ENCODE assay signal across 1 cellular context in the genomic region with DNA sequence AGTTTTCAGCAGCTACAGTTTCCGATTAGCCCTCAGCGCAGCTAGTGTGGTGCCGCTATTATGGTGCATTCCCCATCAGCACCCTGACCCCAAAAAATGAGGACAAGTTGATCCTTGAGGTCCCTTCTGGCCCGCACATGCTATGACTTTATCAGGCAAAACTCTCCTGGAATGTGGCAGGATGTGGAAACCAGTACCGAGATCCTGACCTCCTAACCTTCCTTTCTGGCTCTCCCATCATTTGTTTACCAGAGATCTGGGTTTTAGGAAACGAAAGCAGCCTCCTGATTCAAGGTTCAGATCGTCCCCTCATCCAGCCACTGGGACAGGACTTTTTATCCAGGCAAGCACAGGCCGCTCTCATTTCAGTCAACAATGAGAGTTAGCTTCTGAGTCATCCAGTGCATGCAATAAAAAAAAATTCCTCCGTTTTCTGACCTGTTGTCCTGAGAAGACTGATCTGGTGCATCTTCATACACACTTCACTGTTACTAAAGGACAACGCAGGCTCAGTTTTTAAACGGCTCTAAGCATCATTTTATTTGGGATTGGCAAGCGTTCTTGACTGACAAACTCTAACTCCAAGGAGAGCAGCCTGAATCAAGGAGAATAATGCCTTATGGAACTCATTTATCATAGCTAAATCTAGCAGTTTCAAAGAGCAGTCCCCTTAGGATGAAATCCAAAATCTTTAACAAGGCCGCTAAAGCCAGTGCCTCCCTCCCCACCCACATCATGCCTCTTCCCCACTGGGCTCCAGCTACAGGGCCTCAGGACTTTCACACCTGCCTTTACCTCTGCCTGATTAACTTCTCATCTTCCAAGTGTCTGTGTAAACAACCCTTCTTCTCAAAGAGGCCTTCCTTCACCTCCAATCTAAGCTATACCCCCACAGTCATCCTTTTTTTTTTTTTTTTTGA.
TF ChIP-seq lines count a peak whose summit lies in the region.

No MANE protein-coding gene starts in this region.

TF ChIP-seq in HepG2, 621 proteins besides CTCF, POLR2A, EP300 and RAD21 (continued from another document and continues in another):
- TF ChIP-seq, protein P1, sequence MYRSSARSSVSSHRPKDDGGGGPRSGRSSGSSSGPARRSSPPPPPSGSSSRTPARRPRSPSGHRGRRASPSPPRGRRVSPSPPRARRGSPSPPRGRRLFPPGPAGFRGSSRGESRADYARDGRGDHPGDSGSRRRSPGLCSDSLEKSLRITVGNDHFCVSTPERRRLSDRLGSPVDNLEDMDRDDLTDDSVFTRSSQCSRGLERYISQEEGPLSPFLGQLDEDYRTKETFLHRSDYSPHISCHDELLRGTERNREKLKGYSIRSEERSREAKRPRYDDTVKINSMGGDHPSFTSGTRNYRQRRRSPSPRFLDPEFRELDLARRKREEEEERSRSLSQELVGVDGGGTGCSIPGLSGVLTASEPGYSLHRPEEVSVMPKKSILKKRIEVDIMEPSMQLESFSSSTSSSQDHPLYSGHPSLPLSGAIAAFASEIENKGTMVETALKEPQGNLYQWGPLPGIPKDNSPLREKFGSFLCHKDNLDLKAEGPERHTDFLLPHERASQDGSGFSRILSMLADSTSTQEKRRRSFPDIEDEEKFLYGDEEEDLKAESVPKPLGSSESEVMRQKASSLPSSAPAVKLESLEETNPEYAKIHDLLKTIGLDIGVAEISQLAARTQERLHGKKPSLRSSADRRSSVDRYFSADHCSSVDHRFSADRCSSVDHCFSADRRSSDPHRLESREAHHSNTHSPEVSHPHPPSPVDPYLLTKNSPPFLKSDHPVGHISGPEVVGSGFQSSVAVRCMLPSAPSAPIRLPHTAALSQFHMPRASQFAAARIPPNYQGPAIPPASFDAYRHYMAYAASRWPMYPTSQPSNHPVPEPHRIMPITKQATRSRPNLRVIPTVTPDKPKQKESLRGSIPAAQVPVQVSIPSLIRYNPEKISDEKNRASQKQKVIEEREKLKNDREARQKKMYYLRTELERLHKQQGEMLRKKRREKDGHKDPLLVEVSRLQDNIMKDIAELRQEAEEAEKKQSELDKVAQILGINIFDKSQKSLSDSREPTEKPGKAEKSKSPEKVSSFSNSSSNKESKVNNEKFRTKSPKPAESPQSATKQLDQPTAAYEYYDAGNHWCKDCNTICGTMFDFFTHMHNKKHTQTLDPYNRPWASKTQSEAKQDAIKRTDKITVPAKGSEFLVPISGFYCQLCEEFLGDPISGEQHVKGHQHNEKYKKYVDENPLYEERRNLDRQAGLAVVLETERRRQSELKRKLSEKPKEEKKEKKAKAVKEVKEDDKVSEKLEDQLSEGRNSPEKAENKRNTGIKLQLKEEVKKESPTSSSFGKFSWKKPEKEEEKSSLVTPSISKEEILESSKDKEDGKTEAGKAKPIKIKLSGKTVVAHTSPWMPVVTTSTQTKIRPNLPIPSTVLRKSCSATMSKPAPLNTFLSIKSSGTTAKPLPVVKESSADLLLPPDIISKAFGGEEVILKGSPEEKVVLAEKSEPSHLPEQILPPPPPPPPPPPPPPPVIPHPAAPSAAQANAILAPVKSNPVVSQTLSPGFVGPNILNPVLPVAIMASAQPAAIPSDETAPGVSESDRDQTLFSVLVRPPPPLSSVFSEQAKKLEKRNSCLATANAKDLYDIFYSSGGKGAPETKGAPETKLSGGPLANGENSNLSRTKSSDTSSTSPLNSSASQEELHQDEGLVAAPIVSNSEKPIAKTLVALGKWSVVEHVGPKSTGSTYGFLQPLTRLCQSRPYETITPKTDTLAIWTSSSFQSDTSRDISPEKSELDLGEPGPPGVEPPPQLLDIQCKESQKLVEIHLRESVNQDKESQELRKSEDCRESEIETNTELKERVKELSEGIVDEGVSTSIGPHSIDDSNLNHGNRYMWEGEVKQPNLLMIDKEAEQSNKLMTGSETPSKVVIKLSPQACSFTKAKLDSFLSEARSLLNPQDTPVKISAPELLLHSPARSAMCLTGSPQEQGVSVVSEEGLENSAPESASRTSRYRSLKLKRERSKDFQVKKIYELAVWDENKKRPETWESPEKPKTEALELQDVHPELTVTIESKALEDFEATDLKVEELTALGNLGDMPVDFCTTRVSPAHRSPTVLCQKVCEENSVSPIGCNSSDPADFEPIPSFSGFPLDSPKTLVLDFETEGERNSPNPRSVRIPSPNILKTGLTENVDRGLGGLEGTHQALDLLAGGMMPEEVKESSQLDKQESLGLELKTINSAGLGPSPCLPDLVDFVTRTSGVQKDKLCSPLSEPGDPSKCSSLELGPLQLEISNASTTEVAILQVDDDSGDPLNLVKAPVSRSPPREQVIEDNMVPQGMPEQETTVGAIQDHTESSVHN (CRISPR knock-in tag; IDR thresholded peaks at IDR 0.05), result no peak
- TF ChIP-seq NFRKB (IDR thresholded peaks at IDR 0.05), result no peak
- TF ChIP-seq CHD4 (IDR thresholded peaks at IDR 0.05; ENCODE audit: borderline replicate concordance, low read length), result no peak
- TF ChIP-seq, protein P2, sequence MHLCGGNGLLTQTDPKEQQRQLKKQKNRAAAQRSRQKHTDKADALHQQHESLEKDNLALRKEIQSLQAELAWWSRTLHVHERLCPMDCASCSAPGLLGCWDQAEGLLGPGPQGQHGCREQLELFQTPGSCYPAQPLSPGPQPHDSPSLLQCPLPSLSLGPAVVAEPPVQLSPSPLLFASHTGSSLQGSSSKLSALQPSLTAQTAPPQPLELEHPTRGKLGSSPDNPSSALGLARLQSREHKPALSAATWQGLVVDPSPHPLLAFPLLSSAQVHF (CRISPR knock-in tag; IDR thresholded peaks at IDR 0.05), result no peak
- 0 out of 2 replicates have a peak, but pooled peaks have one; percentile 22 for TF ChIP-seq POLR2G (IDR thresholded peaks at IDR 0.05; ENCODE audit: low read depth, low read length)
- TF ChIP-seq, protein P3, sequence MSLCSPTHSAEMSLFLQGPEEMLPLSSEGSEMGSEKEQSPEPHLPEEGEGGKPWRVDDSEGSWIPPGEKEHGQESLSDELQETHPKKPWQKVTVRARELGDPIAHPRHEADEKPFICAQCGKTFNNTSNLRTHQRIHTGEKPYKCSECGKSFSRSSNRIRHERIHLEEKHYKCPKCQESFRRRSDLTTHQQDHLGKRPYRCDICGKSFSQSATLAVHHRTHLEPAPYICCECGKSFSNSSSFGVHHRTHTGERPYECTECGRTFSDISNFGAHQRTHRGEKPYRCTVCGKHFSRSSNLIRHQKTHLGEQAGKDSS (CRISPR knock-in tag; IDR thresholded peaks at IDR 0.05; ENCODE audit: borderline replicate concordance, low read depth), result no peak
- no peak for TF ChIP-seq ZNF530 (CRISPR knock-in tag; IDR thresholded peaks at IDR 0.05; ENCODE audit: low read depth)
- no peak for TF ChIP-seq ZC3H13 (CRISPR knock-in tag; IDR thresholded peaks at IDR 0.05)
- TF ChIP-seq ZNF496 (CRISPR knock-in tag; IDR thresholded peaks at IDR 0.05; ENCODE audit: insufficient replicate concordance), result no peak
- TF ChIP-seq NFE2L1 (CRISPR knock-in tag; IDR thresholded peaks at IDR 0.05; ENCODE audit: borderline replicate concordance), result no peak
- TF ChIP-seq ASH2L (IDR thresholded peaks at IDR 0.05; ENCODE audit: insufficient read length, low read depth, low read length), result peak; percentile 32
- peak; percentile 85; the same call in 1 of the 2 replicates for TF ChIP-seq ZNF430 (CRISPR knock-in tag; IDR thresholded peaks at IDR 0.05)
- TF ChIP-seq, protein P4, sequence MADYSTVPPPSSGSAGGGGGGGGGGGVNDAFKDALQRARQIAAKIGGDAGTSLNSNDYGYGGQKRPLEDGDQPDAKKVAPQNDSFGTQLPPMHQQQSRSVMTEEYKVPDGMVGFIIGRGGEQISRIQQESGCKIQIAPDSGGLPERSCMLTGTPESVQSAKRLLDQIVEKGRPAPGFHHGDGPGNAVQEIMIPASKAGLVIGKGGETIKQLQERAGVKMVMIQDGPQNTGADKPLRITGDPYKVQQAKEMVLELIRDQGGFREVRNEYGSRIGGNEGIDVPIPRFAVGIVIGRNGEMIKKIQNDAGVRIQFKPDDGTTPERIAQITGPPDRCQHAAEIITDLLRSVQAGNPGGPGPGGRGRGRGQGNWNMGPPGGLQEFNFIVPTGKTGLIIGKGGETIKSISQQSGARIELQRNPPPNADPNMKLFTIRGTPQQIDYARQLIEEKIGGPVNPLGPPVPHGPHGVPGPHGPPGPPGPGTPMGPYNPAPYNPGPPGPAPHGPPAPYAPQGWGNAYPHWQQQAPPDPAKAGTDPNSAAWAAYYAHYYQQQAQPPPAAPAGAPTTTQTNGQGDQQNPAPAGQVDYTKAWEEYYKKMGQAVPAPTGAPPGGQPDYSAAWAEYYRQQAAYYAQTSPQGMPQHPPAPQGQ (CRISPR knock-in tag; IDR thresholded peaks at IDR 0.05; ENCODE audit: borderline replicate concordance), result 0 out of 2 replicates have a peak, but pooled peaks have one; percentile 51
- TF ChIP-seq, protein P5, sequence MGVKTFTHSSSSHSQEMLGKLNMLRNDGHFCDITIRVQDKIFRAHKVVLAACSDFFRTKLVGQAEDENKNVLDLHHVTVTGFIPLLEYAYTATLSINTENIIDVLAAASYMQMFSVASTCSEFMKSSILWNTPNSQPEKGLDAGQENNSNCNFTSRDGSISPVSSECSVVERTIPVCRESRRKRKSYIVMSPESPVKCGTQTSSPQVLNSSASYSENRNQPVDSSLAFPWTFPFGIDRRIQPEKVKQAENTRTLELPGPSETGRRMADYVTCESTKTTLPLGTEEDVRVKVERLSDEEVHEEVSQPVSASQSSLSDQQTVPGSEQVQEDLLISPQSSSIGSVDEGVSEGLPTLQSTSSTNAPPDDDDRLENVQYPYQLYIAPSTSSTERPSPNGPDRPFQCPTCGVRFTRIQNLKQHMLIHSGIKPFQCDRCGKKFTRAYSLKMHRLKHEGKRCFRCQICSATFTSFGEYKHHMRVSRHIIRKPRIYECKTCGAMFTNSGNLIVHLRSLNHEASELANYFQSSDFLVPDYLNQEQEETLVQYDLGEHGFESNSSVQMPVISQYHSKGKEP (CRISPR knock-in tag; IDR thresholded peaks at IDR 0.05), result no peak
- TF ChIP-seq ZNF225 (CRISPR knock-in tag; IDR thresholded peaks at IDR 0.05), result no peak
- TF ChIP-seq, protein P6, sequence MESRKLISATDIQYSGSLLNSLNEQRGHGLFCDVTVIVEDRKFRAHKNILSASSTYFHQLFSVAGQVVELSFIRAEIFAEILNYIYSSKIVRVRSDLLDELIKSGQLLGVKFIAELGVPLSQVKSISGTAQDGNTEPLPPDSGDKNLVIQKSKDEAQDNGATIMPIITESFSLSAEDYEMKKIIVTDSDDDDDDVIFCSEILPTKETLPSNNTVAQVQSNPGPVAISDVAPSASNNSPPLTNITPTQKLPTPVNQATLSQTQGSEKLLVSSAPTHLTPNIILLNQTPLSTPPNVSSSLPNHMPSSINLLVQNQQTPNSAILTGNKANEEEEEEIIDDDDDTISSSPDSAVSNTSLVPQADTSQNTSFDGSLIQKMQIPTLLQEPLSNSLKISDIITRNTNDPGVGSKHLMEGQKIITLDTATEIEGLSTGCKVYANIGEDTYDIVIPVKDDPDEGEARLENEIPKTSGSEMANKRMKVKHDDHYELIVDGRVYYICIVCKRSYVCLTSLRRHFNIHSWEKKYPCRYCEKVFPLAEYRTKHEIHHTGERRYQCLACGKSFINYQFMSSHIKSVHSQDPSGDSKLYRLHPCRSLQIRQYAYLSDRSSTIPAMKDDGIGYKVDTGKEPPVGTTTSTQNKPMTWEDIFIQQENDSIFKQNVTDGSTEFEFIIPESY (CRISPR knock-in tag; IDR thresholded peaks at IDR 0.05), result no peak
- TF ChIP-seq, protein P7, sequence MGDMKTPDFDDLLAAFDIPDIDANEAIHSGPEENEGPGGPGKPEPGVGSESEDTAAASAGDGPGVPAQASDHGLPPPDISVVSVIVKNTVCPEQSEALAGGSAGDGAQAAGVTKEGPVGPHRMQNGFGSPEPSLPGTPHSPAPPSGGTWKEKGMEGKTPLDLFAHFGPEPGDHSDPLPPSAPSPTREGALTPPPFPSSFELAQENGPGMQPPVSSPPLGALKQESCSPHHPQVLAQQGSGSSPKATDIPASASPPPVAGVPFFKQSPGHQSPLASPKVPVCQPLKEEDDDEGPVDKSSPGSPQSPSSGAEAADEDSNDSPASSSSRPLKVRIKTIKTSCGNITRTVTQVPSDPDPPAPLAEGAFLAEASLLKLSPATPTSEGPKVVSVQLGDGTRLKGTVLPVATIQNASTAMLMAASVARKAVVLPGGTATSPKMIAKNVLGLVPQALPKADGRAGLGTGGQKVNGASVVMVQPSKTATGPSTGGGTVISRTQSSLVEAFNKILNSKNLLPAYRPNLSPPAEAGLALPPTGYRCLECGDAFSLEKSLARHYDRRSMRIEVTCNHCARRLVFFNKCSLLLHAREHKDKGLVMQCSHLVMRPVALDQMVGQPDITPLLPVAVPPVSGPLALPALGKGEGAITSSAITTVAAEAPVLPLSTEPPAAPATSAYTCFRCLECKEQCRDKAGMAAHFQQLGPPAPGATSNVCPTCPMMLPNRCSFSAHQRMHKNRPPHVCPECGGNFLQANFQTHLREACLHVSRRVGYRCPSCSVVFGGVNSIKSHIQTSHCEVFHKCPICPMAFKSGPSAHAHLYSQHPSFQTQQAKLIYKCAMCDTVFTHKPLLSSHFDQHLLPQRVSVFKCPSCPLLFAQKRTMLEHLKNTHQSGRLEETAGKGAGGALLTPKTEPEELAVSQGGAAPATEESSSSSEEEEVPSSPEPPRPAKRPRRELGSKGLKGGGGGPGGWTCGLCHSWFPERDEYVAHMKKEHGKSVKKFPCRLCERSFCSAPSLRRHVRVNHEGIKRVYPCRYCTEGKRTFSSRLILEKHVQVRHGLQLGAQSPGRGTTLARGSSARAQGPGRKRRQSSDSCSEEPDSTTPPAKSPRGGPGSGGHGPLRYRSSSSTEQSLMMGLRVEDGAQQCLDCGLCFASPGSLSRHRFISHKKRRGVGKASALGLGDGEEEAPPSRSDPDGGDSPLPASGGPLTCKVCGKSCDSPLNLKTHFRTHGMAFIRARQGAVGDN (CRISPR knock-in tag; IDR thresholded peaks at IDR 0.05), result peak; percentile 25; the same call in 1 of the 2 replicates
- TF ChIP-seq ZNF589 (CRISPR knock-in tag; conservative IDR thresholded peaks at IDR 0.05), result no peak
- TF ChIP-seq ZFP1 (CRISPR knock-in tag; IDR thresholded peaks at IDR 0.05), result no peak
- TF ChIP-seq CEBPG (CRISPR knock-in tag; IDR thresholded peaks at IDR 0.05), result peak; percentile 48
- TF ChIP-seq, protein P8, sequence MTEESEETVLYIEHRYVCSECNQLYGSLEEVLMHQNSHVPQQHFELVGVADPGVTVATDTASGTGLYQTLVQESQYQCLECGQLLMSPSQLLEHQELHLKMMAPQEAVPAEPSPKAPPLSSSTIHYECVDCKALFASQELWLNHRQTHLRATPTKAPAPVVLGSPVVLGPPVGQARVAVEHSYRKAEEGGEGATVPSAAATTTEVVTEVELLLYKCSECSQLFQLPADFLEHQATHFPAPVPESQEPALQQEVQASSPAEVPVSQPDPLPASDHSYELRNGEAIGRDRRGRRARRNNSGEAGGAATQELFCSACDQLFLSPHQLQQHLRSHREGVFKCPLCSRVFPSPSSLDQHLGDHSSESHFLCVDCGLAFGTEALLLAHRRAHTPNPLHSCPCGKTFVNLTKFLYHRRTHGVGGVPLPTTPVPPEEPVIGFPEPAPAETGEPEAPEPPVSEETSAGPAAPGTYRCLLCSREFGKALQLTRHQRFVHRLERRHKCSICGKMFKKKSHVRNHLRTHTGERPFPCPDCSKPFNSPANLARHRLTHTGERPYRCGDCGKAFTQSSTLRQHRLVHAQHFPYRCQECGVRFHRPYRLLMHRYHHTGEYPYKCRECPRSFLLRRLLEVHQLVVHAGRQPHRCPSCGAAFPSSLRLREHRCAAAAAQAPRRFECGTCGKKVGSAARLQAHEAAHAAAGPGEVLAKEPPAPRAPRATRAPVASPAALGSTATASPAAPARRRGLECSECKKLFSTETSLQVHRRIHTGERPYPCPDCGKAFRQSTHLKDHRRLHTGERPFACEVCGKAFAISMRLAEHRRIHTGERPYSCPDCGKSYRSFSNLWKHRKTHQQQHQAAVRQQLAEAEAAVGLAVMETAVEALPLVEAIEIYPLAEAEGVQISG (CRISPR knock-in tag; IDR thresholded peaks at IDR 0.05), result peak; percentile 57
- TF ChIP-seq SIX1 (CRISPR knock-in tag; IDR thresholded peaks at IDR 0.05; ENCODE audit: borderline replicate concordance), result peak; percentile 54; the same call in 1 of the 2 replicates
- TF ChIP-seq ZNF382 (CRISPR knock-in tag; IDR thresholded peaks at IDR 0.05; ENCODE audit: borderline replicate concordance), result no peak
- TF ChIP-seq FOXA3 (CRISPR knock-in tag; IDR thresholded peaks at IDR 0.05), result peak; percentile 79
- TF ChIP-seq ZNF567 (CRISPR knock-in tag; IDR thresholded peaks at IDR 0.05; ENCODE audit: borderline replicate concordance), result 0 out of 2 replicates have a peak, but pooled peaks have one; percentile 46
- TF ChIP-seq ZNF333 (CRISPR knock-in tag; IDR thresholded peaks at IDR 0.05; ENCODE audit: borderline replicate concordance), result no peak
- no peak for TF ChIP-seq DNMT1 (CRISPR knock-in tag; IDR thresholded peaks at IDR 0.05)
